ENCODE assay signal across 1 cellular context in the genomic region with DNA sequence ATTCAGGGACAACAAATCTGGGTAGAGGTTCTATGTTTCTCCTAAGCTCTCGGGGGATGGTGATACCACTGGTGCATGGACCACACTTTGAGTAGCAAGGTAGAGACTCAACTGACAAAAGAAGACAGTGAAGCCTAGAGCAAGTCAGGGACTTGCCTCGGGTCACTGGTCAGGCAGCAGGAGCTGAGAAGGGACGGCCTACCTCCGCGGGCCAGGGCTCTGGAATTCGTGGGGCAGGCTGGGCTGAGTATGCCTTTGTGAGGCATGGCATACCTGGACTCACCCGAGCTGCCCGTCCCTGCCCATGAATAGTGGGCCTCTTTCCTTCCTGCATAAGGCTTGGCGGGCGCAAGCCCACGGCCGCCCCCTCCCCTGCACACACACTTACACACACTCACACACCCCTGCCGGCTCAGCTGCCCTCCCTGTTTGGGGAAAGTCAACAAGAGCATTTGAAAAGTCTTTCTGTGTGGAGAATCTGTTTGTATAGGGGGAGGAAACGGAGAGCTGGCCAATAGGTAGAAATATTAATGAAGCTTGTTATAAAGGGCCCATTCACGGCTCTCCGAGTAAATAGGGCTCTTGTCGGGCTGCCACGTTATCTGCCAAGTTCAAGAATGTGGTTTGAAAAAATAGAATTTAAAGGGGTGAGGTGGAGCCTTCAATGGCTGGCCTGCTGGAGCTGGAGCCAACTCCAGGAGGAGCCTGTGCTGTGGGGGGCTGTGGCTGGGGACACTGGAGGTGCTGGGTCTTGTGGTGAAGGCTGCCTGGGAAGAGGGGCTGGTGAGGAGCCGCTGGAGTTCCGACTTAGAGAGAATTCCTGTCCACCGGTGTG.
TF ChIP-seq lines count a peak whose summit lies in the region.

No MANE protein-coding gene starts in this region.

TF ChIP-seq in HepG2, 621 proteins besides CTCF, POLR2A, EP300 and RAD21 (continued from another document):
- TF ChIP-seq, protein P1, sequence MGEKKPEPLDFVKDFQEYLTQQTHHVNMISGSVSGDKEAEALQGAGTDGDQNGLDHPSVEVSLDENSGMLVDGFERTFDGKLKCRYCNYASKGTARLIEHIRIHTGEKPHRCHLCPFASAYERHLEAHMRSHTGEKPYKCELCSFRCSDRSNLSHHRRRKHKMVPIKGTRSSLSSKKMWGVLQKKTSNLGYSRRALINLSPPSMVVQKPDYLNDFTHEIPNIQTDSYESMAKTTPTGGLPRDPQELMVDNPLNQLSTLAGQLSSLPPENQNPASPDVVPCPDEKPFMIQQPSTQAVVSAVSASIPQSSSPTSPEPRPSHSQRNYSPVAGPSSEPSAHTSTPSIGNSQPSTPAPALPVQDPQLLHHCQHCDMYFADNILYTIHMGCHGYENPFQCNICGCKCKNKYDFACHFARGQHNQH (CRISPR knock-in tag; IDR thresholded peaks at IDR 0.05), result peak; percentile 74; the same call in 1 of the 2 replicates
- no peak for TF ChIP-seq ZNF337 (CRISPR knock-in tag; IDR thresholded peaks at IDR 0.05; ENCODE audit: borderline replicate concordance, low read depth)
TF ChIP-seq in HepG2: peak in this region for 246.
